Comparison of ENCODE assay signal across 20 cellular contexts in genomic region chr20:12847862-12848261, GRCh38.
DNase-seq lines count a peak whose midpoint lies in the region; ATAC-seq and TF ChIP-seq lines count a peak whose summit lies in the region.
"Had no signal": no experiment of that assay in that cellular context is flagged by ENCODE, and none has a peak within 500 bp of the region (broad histone marks: within the 10 kb centered on the region; RNA-seq: fewer than 3 reads in every experiment).

No MANE protein-coding gene starts in this region.

- H3K27me3 Mint-ChIP-seq in GM23338 (ENCODE audit: insufficient read depth, low read depth, poor library complexity), result no peaks in the 10 kb centered on the region
- H3K27me3 Mint-ChIP-seq in activated CD4-positive, alpha-beta T cell treated with anti-CD3 and anti-CD28 coated beads, Interleukin-2, amount 10 ng/mL, durations not matched to agents 7 days and 5 days, result no peaks in the 10 kb centered on the region
- H3K27me3 Mint-ChIP-seq: activated CD8-positive, alpha-beta memory T cell treated with anti-CD3 and anti-CD28 coated beads, Interleukin-2, amount 10 ng/mL, durations not matched to agents 7 days and 5 days had no signal

- no peak overlapping the region for H3K27ac Mint-ChIP-seq in GM23338
- no peak overlapping the region for H3K27ac Mint-ChIP-seq in activated CD4-positive, alpha-beta T cell treated with anti-CD3 and anti-CD28 coated beads, Interleukin-2, amount 10 ng/mL, durations not matched to agents 7 days and 5 days
- H3K27ac Mint-ChIP-seq: activated CD8-positive, alpha-beta memory T cell treated with anti-CD3 and anti-CD28 coated beads, Interleukin-2, amount 10 ng/mL, durations not matched to agents 7 days and 5 days; activated naive CD4-positive, alpha-beta T cell treated with anti-CD3 and anti-CD28 coated beads for 36 hours; endodermal cell; natural killer cell treated with Interleukin-12 subunit alpha and Interleukin-12 subunit beta and Interleukin-15 and Interleukin-18, amount 100 ng/mL, for 72 hours had no signal

- no peaks in the 10 kb centered on the region for H3K36me3 Mint-ChIP-seq in GM23338 (ENCODE audit: low read depth)
- no peaks in the 10 kb centered on the region for H3K36me3 Mint-ChIP-seq in activated CD4-positive, alpha-beta T cell treated with anti-CD3 and anti-CD28 coated beads, Interleukin-2, amount 10 ng/mL, durations not matched to agents 7 days and 5 days (ENCODE audit: low read depth)
- H3K36me3 Mint-ChIP-seq: activated CD8-positive, alpha-beta memory T cell treated with anti-CD3 and anti-CD28 coated beads, Interleukin-2, amount 10 ng/mL, durations not matched to agents 7 days and 5 days had no signal

- no peaks in the 10 kb centered on the region for H3K9me3 Mint-ChIP-seq in GM23338
- no peaks in the 10 kb centered on the region for H3K9me3 Mint-ChIP-seq in activated CD4-positive, alpha-beta T cell treated with anti-CD3 and anti-CD28 coated beads, Interleukin-2, amount 10 ng/mL, durations not matched to agents 7 days and 5 days
- H3K9me3 Mint-ChIP-seq: activated naive CD4-positive, alpha-beta T cell treated with anti-CD3 and anti-CD28 coated beads for 36 hours; endodermal cell had no signal

- peaks cover 3% of the 10 kb centered on the region; the same call in 1 of the 2 replicates for H3K4me1 ChIP-seq in GM23338 (ENCODE audit: insufficient read depth)
- H3K4me1 ChIP-seq: BLaER1 treated with 17β-estradiol and CSF1 and Interleukin-3, amounts not matched to agents 10 nM and 100 nM; heart left ventricle; right atrium auricular region; tibial artery had no signal

- H3K79me2 ChIP-seq in GM23338 (replicated peaks; ENCODE audit: insufficient read depth), result no peaks in the 10 kb centered on the region

- CTCF ChIA-PET in activated CD4-positive, alpha-beta T cell treated with anti-CD3 and anti-CD28 coated beads, Interleukin-2, amount 10 ng/mL, durations not matched to agents 7 days and 5 days (lab: Charles Lee), result no interaction called here

- no peak for ATAC-seq in GM23338
- ATAC-seq in GM18511 (IDR thresholded peaks at IDR 0.05; ENCODE audit: unreplicated experiment), result no peak
- no peak for ATAC-seq in HG02759 (IDR thresholded peaks at IDR 0.05; ENCODE audit: unreplicated experiment)
- ATAC-seq: activated CD8-positive, alpha-beta memory T cell treated with anti-CD3 and anti-CD28 coated beads, Interleukin-2, amount 10 ng/mL, durations not matched to agents 7 days and 5 days; left ventricle myocardium superior; natural killer cell treated with Interleukin-12 subunit alpha and Interleukin-12 subunit beta and Interleukin-15 and Interleukin-18, amount 100 ng/mL, for 72 hours had no signal

- H3F3A ChIP-seq in GM23338 (replicated peaks; ENCODE audit: low read depth), result no peaks in the 10 kb centered on the region

- H3K4me1 Mint-ChIP-seq in GM23338, result peaks cover 14% of the 10 kb centered on the region; the same call in 2 of the 3 replicates
- H3K4me1 Mint-ChIP-seq in activated CD4-positive, alpha-beta T cell treated with anti-CD3 and anti-CD28 coated beads, Interleukin-2, amount 10 ng/mL, durations not matched to agents 7 days and 5 days, result no peaks in the 10 kb centered on the region
- H3K4me1 Mint-ChIP-seq: activated CD8-positive, alpha-beta memory T cell treated with anti-CD3 and anti-CD28 coated beads, Interleukin-2, amount 10 ng/mL, durations not matched to agents 7 days and 5 days had no signal

- H4K20me1 ChIP-seq in GM23338 (replicated peaks; ENCODE audit: insufficient read depth), result no peaks in the 10 kb centered on the region
- H4K20me1 ChIP-seq: BLaER1 treated with 17β-estradiol and CSF1 and Interleukin-3, amounts not matched to agents 10 nM and 100 nM had no signal

- H2AFZ ChIP-seq in GM23338, result no peak overlapping the region

- no peak overlapping the region for H3K27ac ChIP-seq in GM23338 (ENCODE audit: low read depth)
- H3K27ac ChIP-seq: BLaER1 treated with 17β-estradiol and CSF1 and Interleukin-3, amounts not matched to agents 10 nM and 100 nM; heart left ventricle; right atrium auricular region; tibial artery; WERI-Rb-1 had no signal

- H3K4me3 ChIP-seq in GM23338, result no peak overlapping the region
- no peak overlapping the region for H3K4me3 ChIP-seq in choroid plexus epithelial cell (ENCODE audit: low read depth, low read length)
- H3K4me3 ChIP-seq: BLaER1 treated with 17β-estradiol and CSF1 and Interleukin-3, amounts not matched to agents 10 nM and 100 nM; heart left ventricle; right atrium auricular region; tibial artery had no signal

- POLR2A ChIA-PET in activated CD4-positive, alpha-beta T cell treated with anti-CD3 and anti-CD28 coated beads, Interleukin-2, amount 10 ng/mL, durations not matched to agents 7 days and 5 days (lab: Charles Lee), result no interaction called here

- peak; percentile 50 for DNase-seq in GM23338 (ENCODE audit: low spot score)
- DNase-seq in OCI-M1 (lab: John Stamatoyannopoulos, UW), result peak; percentile 25
- peak; percentile 41 for DNase-seq in choroid plexus epithelial cell (ENCODE audit: low read depth)
- DNase-seq in mucosa of gallbladder (ENCODE audit: low spot score), result peak; percentile 12
- no peak for DNase-seq in activated naive CD4-positive, alpha-beta T cell (lab: John Stamatoyannopoulos, UW)
- DNase-seq in activated CD4-positive, alpha-beta T cell treated with anti-CD3 and anti-CD28 coated beads, Interleukin-2, amount 10 ng/mL, durations not matched to agents 7 days and 5 days, result no peak
- DNase-seq: activated CD8-positive, alpha-beta memory T cell treated with anti-CD3 and anti-CD28 coated beads, Interleukin-2, amount 10 ng/mL, durations not matched to agents 7 days and 5 days; activated naive CD4-positive, alpha-beta T cell treated with anti-CD3 and anti-CD28 coated beads for 36 hours; endodermal cell; heart left ventricle; left ventricle myocardium superior; NCI-H1092; stimulated activated CD4-positive, alpha-beta T cell treated with anti-CD3 and anti-CD28 coated beads, Interleukin-2, amount 100 ng/mL, for 48 hours; tibial artery; WERI-Rb-1 had no signal

- H3K36me3 ChIP-seq in GM23338 (ENCODE audit: insufficient read depth), result no peaks in the 10 kb centered on the region
- H3K36me3 ChIP-seq: BLaER1 treated with 17β-estradiol and CSF1 and Interleukin-3, amounts not matched to agents 10 nM and 100 nM; heart left ventricle; right atrium auricular region; tibial artery; WERI-Rb-1 had no signal

- H3K27me3 ChIP-seq in GM23338 (ENCODE audit: insufficient read depth), result no peaks in the 10 kb centered on the region
- H3K27me3 ChIP-seq: BLaER1 treated with 17β-estradiol and CSF1 and Interleukin-3, amounts not matched to agents 10 nM and 100 nM; right atrium auricular region; tibial artery had no signal

- H3K4me3 Mint-ChIP-seq in GM23338, result no peak overlapping the region
- no peak overlapping the region for H3K4me3 Mint-ChIP-seq in activated CD4-positive, alpha-beta T cell treated with anti-CD3 and anti-CD28 coated beads, Interleukin-2, amount 10 ng/mL, durations not matched to agents 7 days and 5 days
- H3K4me3 Mint-ChIP-seq: activated CD8-positive, alpha-beta memory T cell treated with anti-CD3 and anti-CD28 coated beads, Interleukin-2, amount 10 ng/mL, durations not matched to agents 7 days and 5 days; activated naive CD4-positive, alpha-beta T cell treated with anti-CD3 and anti-CD28 coated beads for 36 hours; endodermal cell; natural killer cell treated with Interleukin-12 subunit alpha and Interleukin-12 subunit beta and Interleukin-15 and Interleukin-18, amount 100 ng/mL, for 72 hours had no signal

- TF ChIP-seq CTCF in GM23338 (conservative IDR thresholded peaks at IDR 0.05; ENCODE audit: low read depth in 2 of 2) (no peak), choroid plexus epithelial cell (conservative IDR thresholded peaks at IDR 0.05; ENCODE audit: low read depth, low read length) (no peak)

- no peaks in the 10 kb centered on the region for H3K9me2 ChIP-seq in GM23338 (ENCODE audit: insufficient read depth)

- no peak overlapping the region for H3K4me2 ChIP-seq in GM23338
- H3K4me2 ChIP-seq: BLaER1 treated with 17β-estradiol and CSF1 and Interleukin-3, amounts not matched to agents 10 nM and 100 nM had no signal

TF ChIP-seq in GM23338, 12 proteins besides CTCF, POLR2A, EP300 and RAD21:
- no peak for TF ChIP-seq POLR2AphosphoS5 (IDR thresholded peaks at IDR 0.05; ENCODE audit: low read depth)
- TF ChIP-seq CREB1 (CRISPR knock-in tag; IDR thresholded peaks at IDR 0.05; ENCODE audit: low read depth), result no peak
- TF ChIP-seq EZH2 (IDR thresholded peaks at IDR 0.05; ENCODE audit: low read depth, unreplicated experiment), result no peak
- TF ChIP-seq EZH2phosphoT487 (IDR thresholded peaks at IDR 0.05; ENCODE audit: unreplicated experiment), result no peak
- TF ChIP-seq, protein P1, sequence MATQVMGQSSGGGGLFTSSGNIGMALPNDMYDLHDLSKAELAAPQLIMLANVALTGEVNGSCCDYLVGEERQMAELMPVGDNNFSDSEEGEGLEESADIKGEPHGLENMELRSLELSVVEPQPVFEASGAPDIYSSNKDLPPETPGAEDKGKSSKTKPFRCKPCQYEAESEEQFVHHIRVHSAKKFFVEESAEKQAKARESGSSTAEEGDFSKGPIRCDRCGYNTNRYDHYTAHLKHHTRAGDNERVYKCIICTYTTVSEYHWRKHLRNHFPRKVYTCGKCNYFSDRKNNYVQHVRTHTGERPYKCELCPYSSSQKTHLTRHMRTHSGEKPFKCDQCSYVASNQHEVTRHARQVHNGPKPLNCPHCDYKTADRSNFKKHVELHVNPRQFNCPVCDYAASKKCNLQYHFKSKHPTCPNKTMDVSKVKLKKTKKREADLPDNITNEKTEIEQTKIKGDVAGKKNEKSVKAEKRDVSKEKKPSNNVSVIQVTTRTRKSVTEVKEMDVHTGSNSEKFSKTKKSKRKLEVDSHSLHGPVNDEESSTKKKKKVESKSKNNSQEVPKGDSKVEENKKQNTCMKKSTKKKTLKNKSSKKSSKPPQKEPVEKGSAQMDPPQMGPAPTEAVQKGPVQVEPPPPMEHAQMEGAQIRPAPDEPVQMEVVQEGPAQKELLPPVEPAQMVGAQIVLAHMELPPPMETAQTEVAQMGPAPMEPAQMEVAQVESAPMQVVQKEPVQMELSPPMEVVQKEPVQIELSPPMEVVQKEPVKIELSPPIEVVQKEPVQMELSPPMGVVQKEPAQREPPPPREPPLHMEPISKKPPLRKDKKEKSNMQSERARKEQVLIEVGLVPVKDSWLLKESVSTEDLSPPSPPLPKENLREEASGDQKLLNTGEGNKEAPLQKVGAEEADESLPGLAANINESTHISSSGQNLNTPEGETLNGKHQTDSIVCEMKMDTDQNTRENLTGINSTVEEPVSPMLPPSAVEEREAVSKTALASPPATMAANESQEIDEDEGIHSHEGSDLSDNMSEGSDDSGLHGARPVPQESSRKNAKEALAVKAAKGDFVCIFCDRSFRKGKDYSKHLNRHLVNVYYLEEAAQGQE (IDR thresholded peaks at IDR 0.05; ENCODE audit: unreplicated experiment), result peak; percentile 74

Comparison
In these comparisons a context has a peak if more than half of its experiments do, and no peak if none do; other contexts are left out.
1. DNase-seq: peak in GM23338 (single experiment), OCI-M1 (single experiment), choroid plexus epithelial cell (single experiment) and mucosa of gallbladder (single experiment); none in activated naive CD4-positive, alpha-beta T cell (0 of 4) and activated CD4-positive, alpha-beta T cell treated with anti-CD3 and anti-CD28 coated beads, Interleukin-2, amount 10 ng/mL, durations not matched to agents 7 days and 5 days (single experiment).